In genomic region chr14:99255621-99256482, GRCh38 we compare ENCODE assay signal across 15 cellular contexts. TPM values are rescaled to one million over a fixed set of nuclear protein-coding genes. Genes with fewer than 3 reads are reported as not detected.
DNase-seq lines count a peak whose midpoint lies in the region; ATAC-seq and TF ChIP-seq lines count a peak whose summit lies in the region.
"Had no signal": no experiment of that assay in that cellular context is flagged by ENCODE, and none has a peak within 500 bp of the region (broad histone marks: within the 10 kb centered on the region; RNA-seq: fewer than 3 reads in every experiment).

No MANE protein-coding gene starts in this region.

- intact Hi-C loops in natural killer cell (cut with micrococcal nuclease), result no loop called here

- H3K4me3 Mint-ChIP-seq in natural killer cell treated with Interleukin-12 subunit alpha and Interleukin-12 subunit beta and Interleukin-15 and Interleukin-18, amount 100 ng/mL, for 72 hours, result peak overlapping the region; percentile 15
- H3K4me3 Mint-ChIP-seq in natural killer cell, result no peak overlapping the region
- H3K4me3 Mint-ChIP-seq in activated T-cell treated with anti-CD3 and anti-CD28 coated beads, Interleukin-2, amount 50 U/mL, for 4 hours, result peak overlapping the region; percentile 90
- peak overlapping the region; percentile 99 for H3K4me3 Mint-ChIP-seq in central memory CD8-positive, alpha-beta T cell

- no peaks in the 10 kb centered on the region for H3K36me3 ChIP-seq in suprapubic skin
- H3K36me3 ChIP-seq: ascending aorta had no signal

- WGBS in suprapubic skin, result 69% methylated on average over 18 of the region's 19 CpGs

- H3K27me3 ChIP-seq in suprapubic skin, result peaks cover 3% of the 10 kb centered on the region
- H3K27me3 ChIP-seq: ascending aorta, foreskin keratinocyte had no signal

- H3K27ac ChIP-seq in suprapubic skin, result peak overlapping the region; percentile 20
- H3K27ac ChIP-seq: ascending aorta, foreskin keratinocyte had no signal

- no peak for TF ChIP-seq POLR2A in suprapubic skin (IDR thresholded peaks at IDR 0.05)

- peaks cover 50 to 62% of the 10 kb centered on the region in 2 donors for H3K4me1 Mint-ChIP-seq in natural killer cell treated with Interleukin-12 subunit alpha and Interleukin-12 subunit beta and Interleukin-15 and Interleukin-18, amount 100 ng/mL, for 72 hours (ENCODE audit: low read depth in 2 of 2)
- peaks cover 66 to 81% of the 10 kb centered on the region in 2 donors for H3K4me1 Mint-ChIP-seq in natural killer cell
- peaks cover 94% of the 10 kb centered on the region for H3K4me1 Mint-ChIP-seq in activated T-cell treated with anti-CD3 and anti-CD28 coated beads, Interleukin-2, amount 50 U/mL, for 4 hours (ENCODE audit: low read depth)
- peaks cover 88% of the 10 kb centered on the region for H3K4me1 Mint-ChIP-seq in central memory CD8-positive, alpha-beta T cell

- ATAC-seq in natural killer cell treated with Interleukin-12 subunit alpha and Interleukin-12 subunit beta and Interleukin-15 and Interleukin-18, amount 100 ng/mL, for 72 hours, result no peak
- no peak for ATAC-seq in natural killer cell
- ATAC-seq in activated T-cell treated with anti-CD3 and anti-CD28 coated beads, Interleukin-2, amount 50 U/mL, for 4 hours, result no peak
- ATAC-seq in central memory CD8-positive, alpha-beta T cell (replicated peaks; ENCODE audit: extremely low read depth, poor library complexity, severe bottlenecking), result no peak
- ATAC-seq: foreskin keratinocyte, left lobe of liver had no signal

- no peaks in the 10 kb centered on the region for H3K9me3 ChIP-seq in suprapubic skin
- H3K9me3 ChIP-seq: ascending aorta had no signal

- H3K9me3 Mint-ChIP-seq in natural killer cell treated with Interleukin-12 subunit alpha and Interleukin-12 subunit beta and Interleukin-15 and Interleukin-18, amount 100 ng/mL, for 72 hours, result no peaks in the 10 kb centered on the region
- no peaks in the 10 kb centered on the region for H3K9me3 Mint-ChIP-seq in natural killer cell
- no peaks in the 10 kb centered on the region for H3K9me3 Mint-ChIP-seq in activated T-cell treated with anti-CD3 and anti-CD28 coated beads, Interleukin-2, amount 50 U/mL, for 4 hours
- H3K9me3 Mint-ChIP-seq in central memory CD8-positive, alpha-beta T cell, result no peaks in the 10 kb centered on the region

- no peak for TF ChIP-seq EP300 in suprapubic skin (IDR thresholded peaks at IDR 0.05)

- peak overlapping the region; percentile 39 to 51 for H3K27ac Mint-ChIP-seq in natural killer cell treated with Interleukin-12 subunit alpha and Interleukin-12 subunit beta and Interleukin-15 and Interleukin-18, amount 100 ng/mL, for 72 hours
- peak overlapping the region in 1 of 2 donors; percentile 97 for H3K27ac Mint-ChIP-seq in natural killer cell
- peak overlapping the region; percentile 100 for H3K27ac Mint-ChIP-seq in central memory CD8-positive, alpha-beta T cell (ENCODE audit: low read depth)

- peaks cover 61% of the 10 kb centered on the region for H3K4me1 ChIP-seq in suprapubic skin
- H3K4me1 ChIP-seq: ascending aorta had no signal

- H3K27me3 Mint-ChIP-seq in natural killer cell treated with Interleukin-12 subunit alpha and Interleukin-12 subunit beta and Interleukin-15 and Interleukin-18, amount 100 ng/mL, for 72 hours, result no peaks in the 10 kb centered on the region
- H3K27me3 Mint-ChIP-seq in natural killer cell (ENCODE audit: low read depth in 2 of 2), result no peaks in the 10 kb centered on the region
- no peaks in the 10 kb centered on the region for H3K27me3 Mint-ChIP-seq in activated T-cell treated with anti-CD3 and anti-CD28 coated beads, Interleukin-2, amount 50 U/mL, for 4 hours (ENCODE audit: low read depth)
- no peaks in the 10 kb centered on the region for H3K27me3 Mint-ChIP-seq in central memory CD8-positive, alpha-beta T cell

- H3K4me3 ChIP-seq in suprapubic skin, result no peak overlapping the region
- H3K4me3 ChIP-seq: ascending aorta had no signal

- no peak for TF ChIP-seq CTCF in natural killer cell (IDR thresholded peaks at IDR 0.05)
- TF ChIP-seq CTCF in suprapubic skin (IDR thresholded peaks at IDR 0.05), result no peak

- DNase-seq in natural killer cell treated with Interleukin-12 subunit alpha and Interleukin-12 subunit beta and Interleukin-15 and Interleukin-18, amount 100 ng/mL, for 72 hours (ENCODE audit: low spot score), result no peak
- DNase-seq in natural killer cell (no peak), suprapubic skin (ENCODE audit: low spot score in 2 of 2) (no peak), LoVo (ENCODE audit: low spot score) (no peak), NCI-H1930 (lab: John Stamatoyannopoulos, UW) (no peak), GM03348 (ENCODE audit: low spot score) (no peak)
- DNase-seq in activated T-cell treated with anti-CD3 and anti-CD28 coated beads, Interleukin-2, amount 50 U/mL, for 4 hours, result no peak
- DNase-seq in central memory CD8-positive, alpha-beta T cell (ENCODE audit: low spot score in 2 of 2), result no peak
- DNase-seq: foreskin keratinocyte; NCI-H1436; NCI-H226; NK-92 treated with Interleukin-12 subunit alpha and Interleukin-12 subunit beta, amount 100 ng/mL, for 24 hours; nucleus accumbens had no signal

- no peaks in the 10 kb centered on the region for H3K36me3 Mint-ChIP-seq in natural killer cell treated with Interleukin-12 subunit alpha and Interleukin-12 subunit beta and Interleukin-15 and Interleukin-18, amount 100 ng/mL, for 72 hours
- no peaks in the 10 kb centered on the region for H3K36me3 Mint-ChIP-seq in natural killer cell
- peaks cover 12% of the 10 kb centered on the region for H3K36me3 Mint-ChIP-seq in activated T-cell treated with anti-CD3 and anti-CD28 coated beads, Interleukin-2, amount 50 U/mL, for 4 hours (ENCODE audit: insufficient read depth)
- H3K36me3 Mint-ChIP-seq in central memory CD8-positive, alpha-beta T cell (ENCODE audit: insufficient read depth), result peaks cover 85% of the 10 kb centered on the region

RNA-seq across cellular contexts. Expression of gene BCL11B, which starts 16.1 kb away (rescaled TPM):
- 10 to 100 TPM; 12.9 to 27.6 TPM for total RNA-seq in natural killer cell treated with Interleukin-12 subunit alpha and Interleukin-12 subunit beta and Interleukin-15 and Interleukin-18, amount 100 ng/mL, for 72 hours
- total RNA-seq in natural killer cell (10 to 100 TPM; 43.5 to 61.5 (median 56.2) TPM), suprapubic skin (10 to 100 TPM; 35.9 to 53.8 (median 47.5) TPM)
- 10 to 100 TPM; 54.6 to 64.6 (median 62.4) TPM for total RNA-seq in activated T-cell treated with anti-CD3 and anti-CD28 coated beads, Interleukin-2, amount 50 U/mL, for 4 hours
